In genomic region chr3:9810357-9810726, GRCh38 we compare ENCODE assay signal across 8 cellular contexts. TPM values are rescaled to one million over a fixed set of nuclear protein-coding genes. Genes with fewer than 3 reads are reported as not detected.
DNase-seq lines count a peak whose midpoint lies in the region; ATAC-seq and TF ChIP-seq lines count a peak whose summit lies in the region.

No MANE protein-coding gene starts in this region.

- H3K27ac ChIP-seq in mammary epithelial cell (ENCODE audit: insufficient read depth, low read depth, low read length), result no peak overlapping the region
- peak overlapping the region; percentile 97 for H3K27ac ChIP-seq in lower lobe of right lung
- peak overlapping the region; percentile 97 to 99 (median 98) for H3K27ac ChIP-seq in transverse colon

- H3K4me3 Mint-ChIP-seq in activated T-cell treated with anti-CD3 and anti-CD28 coated beads, Interleukin-2, amount 50 U/mL, for 72 hours, result peak overlapping the region; percentile 23 to 92

- TF ChIP-seq EP300 in transverse colon (IDR thresholded peaks at IDR 0.05; ENCODE audit: low read depth), result no peak

- H3K4me2 ChIP-seq in mammary epithelial cell (ENCODE audit: insufficient read depth, low read depth, low read length), result peak overlapping the region; percentile 91

- 9% methylated on average over 17 of the region's 25 CpGs for WGBS in mammary epithelial cell (ENCODE audit: low coverage, missing lambda C conversion rate)
- WGBS in transverse colon (ENCODE audit: low coverage in 1 of 2), 2 donors, result 10 to 42% methylated on average over 2 to 24 of the region's 25 CpGs

- CTCF ChIA-PET in mammary epithelial cell (lab: Charles Lee; ENCODE audit: low non-redundant PET), result interaction anchor here (0.7 kb wide), 1 partner anchor 307 kb away, joined by 4 read pairs; no protein-coding TSS in a partner anchor

- DNase-seq in activated T-cell treated with anti-CD3 and anti-CD28 coated beads, Interleukin-2, amount 50 U/mL, for 72 hours, result no peak
- no peak for DNase-seq in activated T-cell treated with anti-CD3 and anti-CD28 coated beads for 4 hours
- no peak for DNase-seq in mammary epithelial cell
- DNase-seq in lower lobe of right lung, result no peak
- no peak for DNase-seq in transverse colon
- no peak for DNase-seq in NK-92 (lab: John Stamatoyannopoulos, UW; ENCODE audit: unreplicated experiment)
- no peak for DNase-seq in activated CD8-positive, alpha-beta memory T cell treated with anti-CD3 and anti-CD28 coated beads for 24 hours

- H3K27ac Mint-ChIP-seq in activated T-cell treated with anti-CD3 and anti-CD28 coated beads, Interleukin-2, amount 50 U/mL, for 72 hours, result no peak overlapping the region

- no peaks in the 10 kb centered on the region for H3K27me3 ChIP-seq in mammary epithelial cell (ENCODE audit: insufficient read depth, low read length)
- no peaks in the 10 kb centered on the region for H3K27me3 ChIP-seq in lower lobe of right lung (ENCODE audit: low read depth)
- H3K27me3 ChIP-seq in transverse colon, result no peaks in the 10 kb centered on the region

- H3K4me1 ChIP-seq in mammary epithelial cell (ENCODE audit: insufficient read depth, low read length) (peaks cover 9% of the 10 kb centered on the region), lower lobe of right lung (peaks cover 20% of the 10 kb centered on the region), transverse colon (peaks cover 5 to 26% (median 18%) of the 10 kb centered on the region in 4 donors)

- in situ Hi-C loops in mammary epithelial cell (cut with MboI; ENCODE audit: low sequenced_read_pairs in 2 of 2), result no loop called here
- in situ Hi-C loops in transverse colon (cut with MboI; ENCODE audit: low pct_ligation_motif_present in 1 of 4, low pct_unique_long_range_greater_than_20kb in 1 of 4, low sequenced_read_pairs in 3 of 4), result no loop called here

- no peaks in the 10 kb centered on the region for H3K9me3 ChIP-seq in mammary epithelial cell (replicated peaks; ENCODE audit: insufficient read depth, low read length)
- no peaks in the 10 kb centered on the region for H3K9me3 ChIP-seq in lower lobe of right lung
- no peaks in the 10 kb centered on the region for H3K9me3 ChIP-seq in transverse colon

- H3K9ac ChIP-seq in mammary epithelial cell (ENCODE audit: insufficient read depth, low read length), result no peak overlapping the region

- no peak for ATAC-seq in activated T-cell treated with anti-CD3 and anti-CD28 coated beads, Interleukin-2, amount 50 U/mL, for 72 hours (replicated peaks in 1 of 2)
- peak in 1 of 2 donors; percentile 7 for ATAC-seq in lower lobe of right lung
- no peak for ATAC-seq in GM21576 (IDR thresholded peaks at IDR 0.05; ENCODE audit: unreplicated experiment)

- no TSS peak for BruUV-seq in mammary epithelial cell (replicated peaks; lab: Mats Ljungman, UMichigan)

- H3K36me3 ChIP-seq in mammary epithelial cell (ENCODE audit: insufficient read depth, low read length) (peaks cover 5% of the 10 kb centered on the region), lower lobe of right lung (peaks cover 22% of the 10 kb centered on the region), transverse colon (peaks cover 0 to 15% (median 7%) of the 10 kb centered on the region in 4 donors)

- no peak for TF ChIP-seq CTCF in mammary epithelial cell (conservative IDR thresholded peaks at IDR 0.05 in 1 of 2, IDR thresholded peaks at IDR 0.05 in 1 of 2; ENCODE audit: extremely low read depth in 1 of 2, insufficient read depth in 1 of 2, low read depth in 1 of 2, low read length in 2 of 2)
- TF ChIP-seq CTCF in lower lobe of right lung (IDR thresholded peaks at IDR 0.05), result no peak
- TF ChIP-seq CTCF in transverse colon (IDR thresholded peaks at IDR 0.05), result no peak

- peaks cover 39% of the 10 kb centered on the region for H3K4me1 Mint-ChIP-seq in activated T-cell treated with anti-CD3 and anti-CD28 coated beads, Interleukin-2, amount 50 U/mL, for 72 hours (ENCODE audit: low read depth)

- H3K4me3 ChIP-seq in mammary epithelial cell (replicated peaks in 1 of 3; ENCODE audit: insufficient read depth in 1 of 3, low read depth in 2 of 3, low read length in 3 of 3) (peak overlapping the region; percentile 32 to 68 (median 49)), lower lobe of right lung (peak overlapping the region; percentile 79), transverse colon (peak overlapping the region; percentile 21 to 89 (median 75))

- H3K27me3 Mint-ChIP-seq in activated T-cell treated with anti-CD3 and anti-CD28 coated beads, Interleukin-2, amount 50 U/mL, for 72 hours (ENCODE audit: low read depth), result no peaks in the 10 kb centered on the region

- TF ChIP-seq POLR2A in transverse colon (IDR thresholded peaks at IDR 0.05), result no peak

- H3K9me3 Mint-ChIP-seq in activated T-cell treated with anti-CD3 and anti-CD28 coated beads, Interleukin-2, amount 50 U/mL, for 72 hours, result no peaks in the 10 kb centered on the region

- intact Hi-C loops in mammary epithelial cell (cut with micrococcal nuclease) (no loop called here), lower lobe of right lung (cut with DNase I) (no loop called here), transverse colon (cut with DNase I; ENCODE audit: low total_unique reads) (no loop called here)

- peaks cover 9 to 24% of the 10 kb centered on the region in 2 donors for H3K36me3 Mint-ChIP-seq in activated T-cell treated with anti-CD3 and anti-CD28 coated beads, Interleukin-2, amount 50 U/mL, for 72 hours (ENCODE audit: insufficient read depth in 2 of 2)

- dilution Hi-C loops in mammary epithelial cell (cut with HindIII; ENCODE audit: low sequenced_read_pairs), result no loop called here

- H3K79me2 ChIP-seq in mammary epithelial cell (ENCODE audit: insufficient read depth, low read length), result no peaks in the 10 kb centered on the region

- H2AFZ ChIP-seq in mammary epithelial cell (ENCODE audit: low read depth, low read length), result peak overlapping the region; percentile 82

- no peaks in the 10 kb centered on the region for H4K20me1 ChIP-seq in mammary epithelial cell (ENCODE audit: insufficient read depth, low read length)

RNA-seq across cellular contexts. Expression of gene TTLL3, which starts 0.3 kb away (rescaled TPM):
- 10 to 100 TPM; 63.6 to 75.5 TPM for total RNA-seq in activated T-cell treated with anti-CD3 and anti-CD28 coated beads, Interleukin-2, amount 50 U/mL, for 72 hours
- total RNA-seq in mammary epithelial cell (10 to 100 TPM; 15.8 to 33.3 TPM), lower lobe of right lung (50.0 TPM), transverse colon (100 to 1,000 TPM in 2 of 4 donors, 10 to 100 TPM in 2; 47.4 to 352 (median 154) TPM)
- polyA plus RNA-seq in mammary epithelial cell, result 6.9 TPM
- 1.2 TPM for polyA minus RNA-seq in mammary epithelial cell

RNA-seq across cellular contexts. Expression of gene ARPC4, which starts 17.5 kb away (rescaled TPM):
- total RNA-seq in activated T-cell treated with anti-CD3 and anti-CD28 coated beads, Interleukin-2, amount 50 U/mL, for 72 hours, result 100 to 1,000 TPM; 168 to 176 TPM
- total RNA-seq in mammary epithelial cell (100 to 1,000 TPM; 135 to 202 TPM), lower lobe of right lung (170 TPM), transverse colon (100 to 1,000 TPM; 104 to 189 (median 143) TPM)
- 267 TPM for polyA plus RNA-seq in mammary epithelial cell
- polyA minus RNA-seq in mammary epithelial cell, result 174 TPM

RNA-seq across cellular contexts. Expression of gene TADA3, which starts 18.1 kb away (rescaled TPM):
- 100 to 1,000 TPM; 105 to 112 TPM for total RNA-seq in activated T-cell treated with anti-CD3 and anti-CD28 coated beads, Interleukin-2, amount 50 U/mL, for 72 hours
- total RNA-seq in mammary epithelial cell, result 10 to 100 TPM; 57.5 to 75.5 TPM
- 47.0 TPM for polyA plus RNA-seq in mammary epithelial cell
- 54.3 TPM for polyA minus RNA-seq in mammary epithelial cell
- 53.8 TPM for total RNA-seq in lower lobe of right lung
- 100 to 1,000 TPM in 2 of 4 donors, 10 to 100 TPM in 2; 53.7 to 504 (median 92.0) TPM for total RNA-seq in transverse colon

RNA-seq across cellular contexts. Expression of gene RPUSD3, which starts 33.5 kb away (rescaled TPM):
- total RNA-seq in activated T-cell treated with anti-CD3 and anti-CD28 coated beads, Interleukin-2, amount 50 U/mL, for 72 hours, result 10 to 100 TPM; 40.1 to 53.7 TPM
- total RNA-seq in mammary epithelial cell (10 to 100 TPM; 35.0 to 40.8 TPM), lower lobe of right lung (36.5 TPM), transverse colon (10 to 100 TPM; 34.1 to 78.0 (median 43.9) TPM)
- 57.7 TPM for polyA plus RNA-seq in mammary epithelial cell
- 27.1 TPM for polyA minus RNA-seq in mammary epithelial cell

RNA-seq across cellular contexts. Expression of gene CAMK1, which starts 40.6 kb away (rescaled TPM):
- 10 to 100 TPM; 38.6 to 47.4 TPM for total RNA-seq in activated T-cell treated with anti-CD3 and anti-CD28 coated beads, Interleukin-2, amount 50 U/mL, for 72 hours
- 1 to 10 TPM in 1 of 2 donors, under 1 TPM in 1; 0.50 to 2.3 TPM for total RNA-seq in mammary epithelial cell
- 2.4 TPM for polyA plus RNA-seq in mammary epithelial cell
- polyA minus RNA-seq in mammary epithelial cell, result not detected
- total RNA-seq in lower lobe of right lung, result 30.8 TPM
- total RNA-seq in transverse colon, result 10 to 100 TPM in 3 of 4 donors, 1 to 10 TPM in 1; 5.6 to 45.0 (median 15.6) TPM
